In genomic region chr1:226353698-226354525, GRCh38 we compare ENCODE assay signal across 27 cellular contexts. TPM values are rescaled to one million over a fixed set of nuclear protein-coding genes. Genes with fewer than 3 reads are reported as not detected.
DNase-seq lines count a peak whose midpoint lies in the region; ATAC-seq, FAIRE-seq and TF ChIP-seq lines count a peak whose summit lies in the region.
"Had no signal": no experiment of that assay in that cellular context is flagged by ENCODE, and none has a peak within 500 bp of the region (broad histone marks: within the 10 kb centered on the region; RNA-seq: fewer than 3 reads in every experiment).

No MANE protein-coding gene starts in this region.

- no peaks in the 10 kb centered on the region for H3K23me2 ChIP-seq in H9 (ENCODE audit: insufficient read length, low read depth, low read length, poor library complexity, severe bottlenecking)

- H3K56ac ChIP-seq in H9 (ENCODE audit: insufficient read length, low read depth, low read length), result no peak overlapping the region
- no peak overlapping the region for H3K56ac ChIP-seq in mesendoderm (ENCODE audit: low read length)

- H3K36me3 ChIP-seq in BLaER1 (peaks cover 21% of the 10 kb centered on the region), K562 (ENCODE audit: control insufficient read depth, insufficient read depth, low read length) (peaks cover 18% of the 10 kb centered on the region), mesendoderm (ENCODE audit: control insufficient read depth, insufficient read depth, low read length) (peaks cover 1% of the 10 kb centered on the region)
- H3K36me3 ChIP-seq: ovary, suprapubic skin, uterus had no signal

- no peak overlapping the region for H3T11ph ChIP-seq in H9 (ENCODE audit: low read length)

- H3K23ac ChIP-seq in H9 (ENCODE audit: insufficient read length, low read depth, low read length) (no peak overlapping the region), mesendoderm (ENCODE audit: low read length) (peak overlapping the region; percentile 48)

- H3K27me3 Mint-ChIP-seq in H9 (ENCODE audit: low read depth) (no peaks in the 10 kb centered on the region), type B pancreatic cell (no peaks in the 10 kb centered on the region)
- H3K27me3 Mint-ChIP-seq: activated CD4-positive, alpha-beta memory T cell treated with anti-CD3 and anti-CD28 coated beads, Interleukin-2, amount 10 ng/mL, durations not matched to agents 7 days and 5 days; naive thymus-derived CD4-positive, alpha-beta T cell; stimulated activated naive B cell treated with anti-CD40 and anti-IgM and Interleukin-4, amounts not matched to agents 10 μg/mL and 1 μg/mL and 100 μg/mL, for 72 hours had no signal

- H3K9me3 Mint-ChIP-seq in H9 (no peaks in the 10 kb centered on the region), type B pancreatic cell (no peaks in the 10 kb centered on the region)
- H3K9me3 Mint-ChIP-seq: activated CD4-positive, alpha-beta memory T cell treated with anti-CD3 and anti-CD28 coated beads, Interleukin-2, amount 10 ng/mL, durations not matched to agents 7 days and 5 days; CD14-positive monocyte; naive thymus-derived CD4-positive, alpha-beta T cell; stimulated activated naive B cell treated with anti-CD40 and anti-IgM and Interleukin-4, amounts not matched to agents 10 μg/mL and 1 μg/mL and 100 μg/mL, for 72 hours had no signal

- H3K27ac Mint-ChIP-seq in H9, result peak overlapping the region in 2 of 3 experiments; percentile 13 to 53; a peak in 4 of 7 replicates
- no peak overlapping the region for H3K27ac Mint-ChIP-seq in type B pancreatic cell
- H3K27ac Mint-ChIP-seq: activated CD4-positive, alpha-beta memory T cell treated with anti-CD3 and anti-CD28 coated beads, Interleukin-2, amount 10 ng/mL, durations not matched to agents 7 days and 5 days had no signal

- H2BK5ac ChIP-seq in H9 (ENCODE audit: insufficient read length, low read length) (no peak overlapping the region), mesendoderm (ENCODE audit: low read length) (no peak overlapping the region)

- H4K5ac ChIP-seq in H9 (ENCODE audit: insufficient read length, low read depth, low read length) (no peak overlapping the region), mesendoderm (ENCODE audit: low read length) (no peak overlapping the region)

- no TSS peak for BruUV-seq in K562 (replicated peaks; lab: Mats Ljungman, UMichigan)

- intact Hi-C loops in K562 (cut with micrococcal nuclease), result no loop called here

- ATAC-seq in K562, result peak; percentile 8
- no peak for ATAC-seq in HG03565 (IDR thresholded peaks at IDR 0.05; ENCODE audit: unreplicated experiment)
- ATAC-seq in GM21381 (IDR thresholded peaks at IDR 0.05; ENCODE audit: unreplicated experiment), result no peak
- ATAC-seq: body of pancreas; naive thymus-derived CD4-positive, alpha-beta T cell; PC-3; stimulated activated naive B cell treated with anti-CD40 and anti-IgM and Interleukin-4, amounts not matched to agents 10 μg/mL and 1 μg/mL and 100 μg/mL, for 72 hours had no signal

- no peak for FAIRE-seq in K562 (lab: Jason Lieb, UNC)
- FAIRE-seq: D721Med had no signal

- no peak for DNase-seq in H9
- DNase-seq in K562 (ENCODE audit: extremely low read depth in 1 of 4, low spot score in 3 of 4), result peak in 1 of 4 experiments; percentile 25
- DNase-seq in mesendoderm, result no peak
- DNase-seq in NCI-H2171 treated with DMSO at 0.1 percent for 48 hours (lab: John Stamatoyannopoulos, UW), result no peak
- no peak for DNase-seq in type B pancreatic cell (ENCODE audit: extremely low spot score, unreplicated experiment)
- DNase-seq: activated CD4-positive, alpha-beta memory T cell treated with anti-CD3 and anti-CD28 coated beads, Interleukin-2, amount 10 ng/mL, durations not matched to agents 7 days and 5 days; activated effector memory CD4-positive, alpha-beta T cell treated with Interleukin-2 at 50 U/mL for 16 hours; body of pancreas; effector CD8-positive, alpha-beta T cell; naive thymus-derived CD4-positive, alpha-beta T cell; NCI-H1092; NCI-H187; NCI-H2227 treated with DMSO at 0.1 percent for 48 hours; NCI-H774; ovary; PC-3; SHP77; spleen; stimulated activated CD4-positive, alpha-beta T cell treated with anti-CD3 and anti-CD28 coated beads, Interleukin-4, amount 100 ng/mL, for 1 hour; stimulated activated naive B cell treated with anti-CD40 and anti-IgM and Interleukin-4, amounts not matched to agents 10 μg/mL and 1 μg/mL and 100 μg/mL, for 72 hours; uterus had no signal

- TF ChIP-seq CTCF in H9 (conservative IDR thresholded peaks at IDR 0.05) (no peak), K562 (IDR thresholded peaks at IDR 0.05 in 2 of 3, conservative IDR thresholded peaks at IDR 0.05 in 1 of 3; ENCODE audit: insufficient read depth in 2 of 3, low read depth in 1 of 3, low read length in 3 of 3) (no peak), type B pancreatic cell (conservative IDR thresholded peaks at IDR 0.05) (no peak)

- H2BK120ac ChIP-seq in H9 (ENCODE audit: low read depth, low read length, poor library complexity, severe bottlenecking), result no peak overlapping the region
- no peak overlapping the region for H2BK120ac ChIP-seq in mesendoderm (ENCODE audit: low read depth, low read length)

- H3K4me1 Mint-ChIP-seq in H9, result peaks cover 7 to 12% of the 10 kb centered on the region in 2 experiments; a peak in 3 of 4 replicates
- H3K4me1 Mint-ChIP-seq in type B pancreatic cell (ENCODE audit: unreplicated experiment), result peaks cover 19% of the 10 kb centered on the region
- H3K4me1 Mint-ChIP-seq: activated CD4-positive, alpha-beta memory T cell treated with anti-CD3 and anti-CD28 coated beads, Interleukin-2, amount 10 ng/mL, durations not matched to agents 7 days and 5 days had no signal

- H3K27ac ChIP-seq in BLaER1 (peak overlapping the region; percentile 75), H9 (ENCODE audit: insufficient read length, low read depth, low read length) (no peak overlapping the region), K562 (ENCODE audit: extremely low read depth, low read depth, low read length) (no peak overlapping the region), mesendoderm (ENCODE audit: low read depth, low read length) (no peak overlapping the region)
- H3K27ac ChIP-seq: body of pancreas, ovary, spleen, suprapubic skin, uterus had no signal

- H3K9me3 ChIP-seq in BLaER1 (no peaks in the 10 kb centered on the region), H9 (ENCODE audit: control insufficient read depth, low read depth, low read length) (no peaks in the 10 kb centered on the region), K562 (replicated peaks; ENCODE audit: control insufficient read depth, insufficient read depth, low read depth, low read length) (no peaks in the 10 kb centered on the region)
- H3K9me3 ChIP-seq: body of pancreas, ovary, spleen, suprapubic skin, uterus had no signal

- no CpG with 5 or more reads among the region's 15 CpGs for WGBS in H9 (ENCODE audit: extremely low coverage, insufficient read length, low lambda C conversion rate)
- 37% methylated on average over 15 of the region's 15 CpGs for WGBS in K562 (ENCODE audit: insufficient coverage, low coverage, missing lambda C conversion rate)
- no CpG with 5 or more reads among the region's 15 CpGs for WGBS in mesendoderm (ENCODE audit: extremely low coverage, insufficient coverage, low lambda C conversion rate)

- H2BK15ac ChIP-seq in H9 (ENCODE audit: low read depth, low read length) (no peak overlapping the region), mesendoderm (replicated peaks; ENCODE audit: low read depth) (no peak overlapping the region)

- H3K9ac ChIP-seq in BLaER1, result peak overlapping the region; percentile 28; the same call in 1 of the 2 replicates
- H3K9ac ChIP-seq in H9 (ENCODE audit: extremely low read depth, insufficient read length, low read length), result no peak overlapping the region
- H3K9ac ChIP-seq in K562 (ENCODE audit: insufficient read depth in 1 of 2, low read depth in 2 of 2, low read length in 2 of 2), result no peak overlapping the region; a peak in 1 of 4 replicates
- H3K9ac ChIP-seq in mesendoderm (ENCODE audit: low read length), result no peak overlapping the region

- H3K4me3 Mint-ChIP-seq in H9 (no peak overlapping the region), type B pancreatic cell (no peak overlapping the region)
- H3K4me3 Mint-ChIP-seq: activated CD4-positive, alpha-beta memory T cell treated with anti-CD3 and anti-CD28 coated beads, Interleukin-2, amount 10 ng/mL, durations not matched to agents 7 days and 5 days; naive thymus-derived CD4-positive, alpha-beta T cell; stimulated activated naive B cell treated with anti-CD40 and anti-IgM and Interleukin-4, amounts not matched to agents 10 μg/mL and 1 μg/mL and 100 μg/mL, for 72 hours had no signal

- no peak overlapping the region for H3K18ac ChIP-seq in H9 (ENCODE audit: insufficient read length, low read depth, low read length)
- H3K18ac ChIP-seq in mesendoderm (ENCODE audit: low read length), result no peak overlapping the region

- no peak overlapping the region for H2BK12ac ChIP-seq in H9 (ENCODE audit: insufficient read length, low read depth, low read length)

- in situ Hi-C loops in K562 (cut with MboI), result no loop called here

- no peak overlapping the region for H2BK20ac ChIP-seq in H9 (ENCODE audit: low read depth, low read length, poor library complexity, severe bottlenecking)

- peaks cover 100% of the 10 kb centered on the region for H3K4me1 ChIP-seq in BLaER1
- H3K4me1 ChIP-seq in H9 (ENCODE audit: insufficient read depth, low read length), result no peaks in the 10 kb centered on the region; the same call in 1 of the 2 replicates
- H3K4me1 ChIP-seq in K562 (replicated peaks in 1 of 2; ENCODE audit: control insufficient read depth in 2 of 2, insufficient read depth in 2 of 2, low read length in 2 of 2), result peaks cover 18 to 20% of the 10 kb centered on the region in 2 experiments
- no peaks in the 10 kb centered on the region for H3K4me1 ChIP-seq in mesendoderm (ENCODE audit: control insufficient read depth, low read depth, low read length)
- H3K4me1 ChIP-seq: suprapubic skin, uterus had no signal

- CTCF ChIA-PET in K562 (lab: Yijun Ruan, JAX; ENCODE audit: low intra/inter-chr PET ratio), result no interaction called here

- peak overlapping the region; percentile 80 for H3K4me2 ChIP-seq in BLaER1
- no peak overlapping the region for H3K4me2 ChIP-seq in H9 (ENCODE audit: insufficient read depth, insufficient read length, low read length)
- no peak overlapping the region for H3K4me2 ChIP-seq in K562 (ENCODE audit: insufficient read depth, low read length)
- no peak overlapping the region for H3K4me2 ChIP-seq in mesendoderm (ENCODE audit: low read length)

- H2AFZ ChIP-seq in H9 (ENCODE audit: low read length) (no peak overlapping the region), K562 (ENCODE audit: low read depth, low read length) (no peak overlapping the region)

- no peaks in the 10 kb centered on the region for H3K9me1 ChIP-seq in K562 (ENCODE audit: control insufficient read depth, insufficient read depth, low read length)

- TF ChIP-seq EP300 in K562 (IDR thresholded peaks at IDR 0.05; ENCODE audit: low read length), result no peak

- no peak for TF ChIP-seq POLR2A in K562 (conservative IDR thresholded peaks at IDR 0.05)

- no peak overlapping the region for H2AK5ac ChIP-seq in H9 (ENCODE audit: insufficient read length, low read length)
- no peak overlapping the region for H2AK5ac ChIP-seq in mesendoderm (ENCODE audit: low read length)

- no peak overlapping the region for H3K4me3 ChIP-seq in BLaER1
- H3K4me3 ChIP-seq in K562, result no peak overlapping the region
- no peak overlapping the region for H3K4me3 ChIP-seq in mesendoderm (ENCODE audit: low read length)
- H3K4me3 ChIP-seq: body of pancreas, ovary, spleen, suprapubic skin, uterus had no signal

- H3K79me1 ChIP-seq in H9 (ENCODE audit: insufficient read depth, low read depth, low read length, poor library complexity, severe bottlenecking) (no peaks in the 10 kb centered on the region), mesendoderm (ENCODE audit: low read length) (no peaks in the 10 kb centered on the region)

- no peak for TF ChIP-seq RAD21 in K562 (CRISPR knock-in tag; conservative IDR thresholded peaks at IDR 0.05 in 1 of 2, IDR thresholded peaks at IDR 0.05 in 1 of 2)

- H3K36me3 Mint-ChIP-seq in H9 (ENCODE audit: insufficient read depth in 1 of 3, low read depth in 3 of 3) (peaks cover 5 to 31% (median 6%) of the 10 kb centered on the region in 3 experiments; a peak in 6 of 7 replicates), type B pancreatic cell (peaks cover 8% of the 10 kb centered on the region)

- no peak overlapping the region for H3K14ac ChIP-seq in H9 (ENCODE audit: insufficient read depth, low read length)

- H3K4ac ChIP-seq in H9 (ENCODE audit: low read depth, low read length), result no peak overlapping the region
- H3K4ac ChIP-seq in mesendoderm (ENCODE audit: low read depth, low read length), result no peak overlapping the region

- POLR2A ChIA-PET in K562 (lab: Yijun Ruan, JAX), result interaction anchor here (0.5 to 1.6 kb wide), 6 partner anchors 8 to 1895 kb away, joined by 3 to 6 read pairs (median 4); no protein-coding TSS in a partner anchor

- no peak overlapping the region for H4K91ac ChIP-seq in H9 (ENCODE audit: insufficient read length, low read depth, low read length)

- H3K27me3 ChIP-seq in BLaER1, result no peaks in the 10 kb centered on the region
- H3K27me3 ChIP-seq in H9 (ENCODE audit: insufficient read depth, low read length), result no peaks in the 10 kb centered on the region
- no peaks in the 10 kb centered on the region for H3K27me3 ChIP-seq in K562 (ENCODE audit: control insufficient read depth in 2 of 2, insufficient read depth in 2 of 2, low read length in 2 of 2)
- no peaks in the 10 kb centered on the region for H3K27me3 ChIP-seq in mesendoderm (ENCODE audit: insufficient read depth, low read length, poor library complexity)
- H3K27me3 ChIP-seq: body of pancreas, ovary, spleen, suprapubic skin, uterus had no signal

- H4K20me1 ChIP-seq in BLaER1, result no peaks in the 10 kb centered on the region
- H4K20me1 ChIP-seq in H9 (ENCODE audit: control insufficient read depth, insufficient read depth, insufficient read length), result no peaks in the 10 kb centered on the region
- H4K20me1 ChIP-seq in K562 (replicated peaks; ENCODE audit: control insufficient read depth, insufficient read depth, low read length), result no peaks in the 10 kb centered on the region; the same call in 1 of the 2 replicates

- H3K79me2 ChIP-seq in H9 (ENCODE audit: insufficient read depth, low read length) (no peaks in the 10 kb centered on the region), K562 (ENCODE audit: control insufficient read depth, insufficient read depth, low read length) (no peaks in the 10 kb centered on the region), mesendoderm (ENCODE audit: control insufficient read depth, insufficient read depth, low read length) (no peaks in the 10 kb centered on the region)

- H4K8ac ChIP-seq in H9 (replicated peaks; ENCODE audit: insufficient read length, low read depth, low read length) (no peak overlapping the region), mesendoderm (ENCODE audit: low read depth, low read length) (no peak overlapping the region)

RNA-seq across cellular contexts. Expression of gene LIN9, which starts 44.9 kb away (rescaled TPM):
- total RNA-seq in H9 (2021) (9.5 TPM in 2 replicates), K562 (2014; rRNA removed) (15.8 and 18.8 TPM in 2 replicates), K562 (2014; rRNA removed; fragmentation: Illumina TruSeq; extraction: Trizol) (31.4 and 37.5 TPM in 2 replicates), K562 (2015; rRNA removed; fragmentation: Illumina TruSeq; extraction: Trizol) (29.3 and 30.6 TPM in 2 replicates), K562 (2021) (18.9 and 19.4 TPM in 2 replicates), type B pancreatic cell (ENCODE audit: low replicate concordance) (5.4 and 10.5 TPM in 2 replicates)
- total RNA-seq in K562 (2011; cell fraction: chromatin; rRNA removed; ENCODE audit: low replicate concordance), result 14.8 and 38.6 TPM in 2 replicates
- 8.2 and 11.1 TPM in 2 replicates for total RNA-seq in K562 (2011; cell fraction: nucleolus; rRNA removed)
- total RNA-seq in K562 (2011; cell fraction: nucleoplasm; rRNA removed), result 15.6 and 18.7 TPM in 2 replicates
- polyA plus RNA-seq in K562 (2011; rRNA removed) (22.9 and 33.0 TPM in 2 replicates), K562 (2014; fragmentation: Illumina TruSeq; extraction: Trizol) (21.6 and 25.3 TPM in 2 replicates), K562 (2014; fragmentation: Nextera tagmentation; extraction: Ambion mirVana) (10 to 100 TPM; 19.4 to 26.8 TPM), K562 (2014; rRNA removed) (19.6 and 25.5 TPM in 2 replicates)
- polyA plus RNA-seq in K562 (2011; cell fraction: cytosol; rRNA removed), result 7.5 and 14.3 TPM in 2 replicates
- polyA plus RNA-seq in K562 (2011; cell fraction: nucleus; rRNA removed), result 15.2 and 19.7 TPM in 2 replicates
- 11.8 and 14.2 TPM in 2 replicates for polyA plus RNA-seq in K562 (2012)
- 23.7 and 24.4 TPM in 2 replicates for polyA minus RNA-seq in K562 (2011; rRNA and poly(A)+ RNA removed)
- 6.8 and 10.7 TPM in 2 replicates for polyA minus RNA-seq in K562 (2011; cell fraction: cytosol; rRNA and poly(A)+ RNA removed)
- polyA minus RNA-seq in K562 (2011; cell fraction: nucleus; rRNA and poly(A)+ RNA removed), result 10.4 and 18.0 TPM in 2 replicates
- polyA plus RNA-seq in mesendoderm (2013, experiment 1 of 2), result 10.6 TPM
- polyA plus RNA-seq in mesendoderm (2013, experiment 2 of 2), result 10.9 TPM

RNA-seq across cellular contexts. Expression of gene PARP1, which starts 54.0 kb away (rescaled TPM):
- 331 and 337 TPM in 2 replicates for total RNA-seq in H9 (2021)
- 139 and 225 TPM in 2 replicates for total RNA-seq in K562 (2011; cell fraction: chromatin; rRNA removed; ENCODE audit: low replicate concordance)
- total RNA-seq in K562 (2011; cell fraction: nucleolus; rRNA removed), result 160 and 161 TPM in 2 replicates
- total RNA-seq in K562 (2011; cell fraction: nucleoplasm; rRNA removed), result 144 and 147 TPM in 2 replicates
- total RNA-seq in K562 (2014; rRNA removed), result 300 and 416 TPM in 2 replicates
- total RNA-seq in K562 (2014; rRNA removed; fragmentation: Illumina TruSeq; extraction: Trizol), result 187 and 203 TPM in 2 replicates
- total RNA-seq in K562 (2015; rRNA removed; fragmentation: Illumina TruSeq; extraction: Trizol), result 216 and 225 TPM in 2 replicates
- 245 and 279 TPM in 2 replicates for total RNA-seq in K562 (2021)
- polyA plus RNA-seq in K562 (2011; rRNA removed), result 250 and 286 TPM in 2 replicates
- 274 and 360 TPM in 2 replicates for polyA plus RNA-seq in K562 (2011; cell fraction: cytosol; rRNA removed)
- polyA plus RNA-seq in K562 (2011; cell fraction: nucleus; rRNA removed), result 178 and 198 TPM in 2 replicates
- polyA plus RNA-seq in K562 (2012), result 145 and 231 TPM in 2 replicates
- polyA plus RNA-seq in K562 (2014; fragmentation: Illumina TruSeq; extraction: Trizol), result 262 and 306 TPM in 2 replicates
- 100 to 1,000 TPM; 121 to 211 TPM for polyA plus RNA-seq in K562 (2014; fragmentation: Nextera tagmentation; extraction: Ambion mirVana)
- 272 and 273 TPM in 2 replicates for polyA plus RNA-seq in K562 (2014; rRNA removed)
- polyA minus RNA-seq in K562 (2011; rRNA and poly(A)+ RNA removed), result 294 and 321 TPM in 2 replicates
- polyA minus RNA-seq in K562 (2011; cell fraction: cytosol; rRNA and poly(A)+ RNA removed), result 158 and 169 TPM in 2 replicates
- 96.9 and 122 TPM in 2 replicates for polyA minus RNA-seq in K562 (2011; cell fraction: nucleus; rRNA and poly(A)+ RNA removed)
- polyA plus RNA-seq in mesendoderm (2013, experiment 1 of 2), result 277 TPM
- 282 TPM for polyA plus RNA-seq in mesendoderm (2013, experiment 2 of 2)
- total RNA-seq in type B pancreatic cell (ENCODE audit: low replicate concordance), result 106 and 186 TPM in 2 replicates
